1 cellular context compared by ENCODE assay signal in genomic region chr14:28784262-28785021, GRCh38.
TF ChIP-seq lines count a peak whose summit lies in the region.

No MANE protein-coding gene starts in this region.

TF ChIP-seq in SK-N-SH, 30 proteins besides CTCF, POLR2A, EP300 and RAD21 (continued from another document):
- no peak for TF ChIP-seq FOSL2 (IDR thresholded peaks at IDR 0.05; ENCODE audit: borderline replicate concordance, low read depth)
- TF ChIP-seq RCOR1 (IDR thresholded peaks at IDR 0.05; ENCODE audit: low read length) = no peak
- no peak for TF ChIP-seq SIN3A (IDR thresholded peaks at IDR 0.05; ENCODE audit: borderline replicate concordance, low read depth, low read length)
- no peak for TF ChIP-seq JUND (IDR thresholded peaks at IDR 0.05)
- no peak for TF ChIP-seq RFX5 (IDR thresholded peaks at IDR 0.05; ENCODE audit: low read length)
